11 cellular contexts compared by ENCODE assay signal in genomic region chr5:21225223-21226064, GRCh38.
"Had no signal": no experiment of that assay in that cellular context is flagged by ENCODE, and none has a peak within 500 bp of the region (broad histone marks: within the 10 kb centered on the region; RNA-seq: fewer than 3 reads in every experiment).

No MANE protein-coding gene starts in this region.

- H3K9me3 ChIP-seq: colonic mucosa had no signal

- H3K36me3 ChIP-seq: colonic mucosa, gastroesophageal sphincter, WERI-Rb-1 had no signal

- DNase-seq: activated CD4-positive, alpha-beta T cell treated with anti-CD3 and anti-CD28 coated beads for 48 hours; activated naive CD4-positive, alpha-beta T cell treated with anti-CD3 and anti-CD28 coated beads for 36 hours; caudate nucleus; colonic mucosa; effector memory CD8-positive, alpha-beta T cell; WERI-Rb-1 had no signal

- ATAC-seq: effector memory CD8-positive, alpha-beta T cell; gastroesophageal sphincter had no signal

- H3K4me1 Mint-ChIP-seq: mesothelial cell of epicardium, neural crest cell had no signal

- H3K27ac ChIP-seq: colonic mucosa, gastroesophageal sphincter, parathyroid adenoma, WERI-Rb-1 had no signal

- H3K27me3 ChIP-seq: colonic mucosa, gastroesophageal sphincter had no signal

- H3K27ac Mint-ChIP-seq: activated naive CD4-positive, alpha-beta T cell treated with anti-CD3 and anti-CD28 coated beads for 36 hours; effector memory CD8-positive, alpha-beta T cell; mesothelial cell of epicardium; T-helper 2 cell treated with Interferon-gamma antibody and Interleukin-4, amounts not matched to agents 5 μg/mL and 100 μg/mL, for 36 hours had no signal

- H3K4me1 ChIP-seq: colonic mucosa, gastroesophageal sphincter, parathyroid adenoma had no signal

- H3K36me3 Mint-ChIP-seq: mesothelial cell of epicardium had no signal

- H3K4me3 Mint-ChIP-seq: activated naive CD4-positive, alpha-beta T cell treated with anti-CD3 and anti-CD28 coated beads for 36 hours; effector memory CD8-positive, alpha-beta T cell; mesothelial cell of epicardium; neural crest cell; T-helper 2 cell treated with Interferon-gamma antibody and Interleukin-4, amounts not matched to agents 5 μg/mL and 100 μg/mL, for 36 hours had no signal

- H3K27me3 Mint-ChIP-seq: effector memory CD8-positive, alpha-beta T cell had no signal

- H3K9ac ChIP-seq: parathyroid adenoma had no signal

- H3K4me3 ChIP-seq: colonic mucosa, gastroesophageal sphincter had no signal
